8 cellular contexts compared by ENCODE assay signal in the genomic region with DNA sequence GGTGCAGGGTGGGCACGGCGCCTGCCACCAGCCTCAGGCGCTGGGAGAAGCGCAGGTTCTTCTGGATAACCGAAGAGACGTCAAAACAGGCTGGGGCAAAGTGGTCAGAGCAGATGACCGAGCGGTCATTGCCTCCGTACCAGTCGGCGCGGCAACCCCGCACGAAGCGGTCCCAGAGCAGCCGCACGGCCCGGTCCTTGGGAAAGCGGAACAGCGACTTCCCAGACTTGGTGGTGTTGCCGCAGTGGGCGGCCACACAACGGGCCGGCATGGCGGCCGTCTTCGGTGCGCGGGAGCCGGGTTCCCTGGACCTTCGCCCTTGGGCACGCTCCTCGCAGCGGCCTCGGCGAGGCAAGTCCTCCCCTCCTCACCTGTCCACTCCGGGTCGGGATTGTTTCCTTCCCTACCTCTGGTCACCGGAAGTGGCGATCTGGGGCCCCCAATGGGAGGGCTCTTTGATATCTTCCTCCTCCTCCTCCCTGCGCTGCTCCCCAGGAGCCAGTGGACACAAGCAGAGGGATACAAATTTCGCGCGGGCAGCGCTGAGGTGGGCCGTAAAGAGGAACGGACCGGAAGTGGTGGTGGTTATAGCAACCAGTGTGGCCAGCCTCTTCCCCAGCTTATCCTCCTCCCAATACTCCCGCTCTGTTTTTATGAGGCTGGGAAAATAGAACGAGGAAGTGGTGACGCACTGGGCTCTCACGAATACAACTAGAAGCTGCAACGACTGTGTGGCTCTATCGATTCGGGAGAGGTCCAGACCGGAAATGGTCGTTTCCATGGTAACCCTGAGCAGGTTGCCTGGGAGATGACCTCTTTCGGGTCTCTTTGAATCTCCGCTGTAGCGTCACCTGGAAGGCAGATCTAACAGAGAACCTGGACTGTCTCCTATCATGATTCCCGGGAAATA. TPM values are rescaled to one million over a fixed set of nuclear protein-coding genes. Genes with fewer than 3 reads are reported as not detected.
DNase-seq lines count a peak whose midpoint lies in the region; ATAC-seq and TF ChIP-seq lines count a peak whose summit lies in the region.

A gene with protein sequence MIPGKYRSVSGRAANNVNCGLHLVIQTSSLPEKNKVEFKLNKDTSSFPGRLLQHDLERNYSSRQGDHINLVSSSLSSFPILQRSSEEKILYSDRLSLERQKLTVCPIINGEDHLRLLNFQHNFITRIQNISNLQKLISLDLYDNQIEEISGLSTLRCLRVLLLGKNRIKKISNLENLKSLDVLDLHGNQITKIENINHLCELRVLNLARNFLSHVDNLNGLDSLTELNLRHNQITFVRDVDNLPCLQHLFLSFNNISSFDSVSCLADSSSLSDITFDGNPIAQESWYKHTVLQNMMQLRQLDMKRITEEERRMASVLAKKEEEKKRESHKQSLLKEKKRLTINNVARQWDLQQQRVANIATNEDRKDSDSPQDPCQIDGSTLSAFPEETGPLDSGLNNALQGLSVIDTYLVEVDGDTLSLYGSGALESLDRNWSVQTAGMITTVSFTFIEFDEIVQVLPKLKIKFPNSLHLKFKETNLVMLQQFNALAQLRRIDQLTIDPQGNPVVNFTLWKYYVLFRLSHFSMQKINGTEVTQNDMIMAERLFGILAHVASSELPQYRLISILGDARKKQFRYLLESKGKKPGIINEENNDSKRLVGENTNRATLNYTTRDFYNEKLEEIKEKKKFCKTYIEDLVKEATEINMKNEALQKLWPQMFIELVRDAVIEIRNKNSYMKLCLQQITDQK (plus strand): TSS at position 825 of the 910 bp plus-strand sequence. CDS start 69 bp downstream, at position 894.
A gene (minus strand): TSS at position 432 of the 910 bp plus-strand sequence. CDS start 161 bp downstream, at position 271.

- H3K79me2 ChIP-seq in PC-3 (ENCODE audit: low read length) (peaks cover 36% of the 10 kb centered on the region), osteoblast (ENCODE audit: insufficient read depth, low read length) (peaks cover 20% of the 10 kb centered on the region)

- POLR2A ChIA-PET in PC-3 (lab: Charles Lee; ENCODE audit: unreplicated experiment) = interaction anchor here (0.7 kb wide), 2 partner anchors 29 to 50 kb away, joined by 4 read pairs; no protein-coding TSS in a partner anchor

- H3K9ac ChIP-seq in PC-3 (ENCODE audit: low read length) = peak within 1 kb of the TSS; percentile 88

- BruUV-seq in PC-3 (replicated peaks; lab: Mats Ljungman, UMichigan) = TSS peak; percentile 54

- no peaks in the 10 kb centered on the region for H3K27me3 ChIP-seq in PC-3 (ENCODE audit: low read length)
- H3K27me3 ChIP-seq in heart right ventricle = no peaks in the 10 kb centered on the region
- H3K27me3 ChIP-seq in osteoblast (ENCODE audit: insufficient read depth, low read length) = no peaks in the 10 kb centered on the region
- no peaks in the 10 kb centered on the region for H3K27me3 ChIP-seq in aorta (ENCODE audit: control insufficient read depth in 1 of 2, insufficient read depth in 2 of 2, low read length in 1 of 2)

- H2AFZ ChIP-seq in PC-3 (ENCODE audit: low read length) (peak within 1 kb of the TSS; percentile 87), osteoblast (ENCODE audit: low read length) (peak within 1 kb of the TSS; percentile 95)

- H3K4me1 ChIP-seq in PC-3 (ENCODE audit: insufficient read depth, low read length) = peaks cover 19% of the 10 kb centered on the region
- peaks cover 0 to 26% (median 13%) of the 10 kb centered on the region in 9 donors for H3K4me1 ChIP-seq in heart right ventricle
- peaks cover 12% of the 10 kb centered on the region for H3K4me1 ChIP-seq in osteoblast (ENCODE audit: insufficient read depth, low read length)
- H3K4me1 ChIP-seq in aorta (ENCODE audit: control insufficient read depth in 1 of 2, insufficient read depth in 2 of 2, low read length in 2 of 2) = peaks cover 0 to 3% of the 10 kb centered on the region in 2 donors

- peak within 1 kb of the TSS; percentile 81 for H3K4me2 ChIP-seq in PC-3 (ENCODE audit: low read length)
- H3K4me2 ChIP-seq in osteoblast (ENCODE audit: insufficient read depth, low read length) = peak within 1 kb of the TSS; percentile 90

- H3K4me3 ChIP-seq in PC-3 (ENCODE audit: low read length) (peak within 1 kb of the TSS; percentile 80), heart right ventricle (peak within 1 kb of the TSS; percentile 64 to 92 (median 68)), osteoblast (ENCODE audit: insufficient read depth, low read length) (peak within 1 kb of the TSS; percentile 78), aorta (ENCODE audit: low read length in 2 of 2) (peak within 1 kb of the TSS; percentile 45 to 93)

- 0 to 1% methylated on average over 57 to 61 of the region's 61 CpGs for WGBS in heart right ventricle, 2 donors
- 0 to 1% methylated on average over 61 of the region's 61 CpGs for WGBS in aorta, 2 donors

- TF ChIP-seq CTCF in PC-3 (conservative IDR thresholded peaks at IDR 0.05; ENCODE audit: low read depth, low read length) = no peak
- no peak for TF ChIP-seq CTCF in heart right ventricle (IDR thresholded peaks at IDR 0.05)
- TF ChIP-seq CTCF in osteoblast (IDR thresholded peaks at IDR 0.05; ENCODE audit: extremely low read depth, low read depth, low read length) = no peak

- H3F3A ChIP-seq in PC-3 (ENCODE audit: low read length, unreplicated experiment) = no peaks in the 10 kb centered on the region

- H3K27ac ChIP-seq in PC-3 (ENCODE audit: low read length) (peak within 1 kb of the TSS; percentile 70), heart right ventricle (peak within 1 kb of the TSS; percentile 41 to 86 (median 72)), osteoblast (ENCODE audit: low read depth, low read length) (peak within 1 kb of the TSS; percentile 87), aorta (ENCODE audit: low read depth in 1 of 2, low read length in 2 of 2) (peak within 1 kb of the TSS in 1 of 2 donors; percentile 83)

- no peaks in the 10 kb centered on the region for H3K9me2 ChIP-seq in PC-3 (replicated peaks; ENCODE audit: low read length)

- intact Hi-C loops in PC-3 (cut with micrococcal nuclease) (loop anchor here (5.0 to 10.0 kb wide), 2 partner anchors 223 to 550 kb away; a partner anchor contains a TSS), heart right ventricle (cut with DNase I) (loop anchor here in 8 of 10 donors (5.0 to 10.0 kb wide), 5 partner anchors 210 to 553 kb away; no protein-coding TSS in a partner anchor), aorta (cut with DNase I) (no loop called here)

- peak; percentile 76 for ATAC-seq in GM21619 (IDR thresholded peaks at IDR 0.05; ENCODE audit: unreplicated experiment)
- ATAC-seq in PC-3 = peak; percentile 96
- ATAC-seq in heart right ventricle = peak; percentile 94 to 99 (median 98)
- peak; percentile 97 for ATAC-seq in aorta (ENCODE audit: low FRiP score)

- H3K9me3 ChIP-seq in PC-3 (ENCODE audit: low read length) (no peaks in the 10 kb centered on the region), heart right ventricle (no peaks in the 10 kb centered on the region), osteoblast (ENCODE audit: low read depth, low read length) (no peaks in the 10 kb centered on the region), aorta (ENCODE audit: control insufficient read depth, low read length) (no peaks in the 10 kb centered on the region)

- no peaks in the 10 kb centered on the region for H3K36me3 ChIP-seq in PC-3 (ENCODE audit: low read depth, low read length)
- peaks cover 0 to 27% (median 0%) of the 10 kb centered on the region in 9 donors for H3K36me3 ChIP-seq in heart right ventricle
- H3K36me3 ChIP-seq in osteoblast (ENCODE audit: insufficient read depth, low read length) = no peaks in the 10 kb centered on the region
- H3K36me3 ChIP-seq in aorta (ENCODE audit: control insufficient read depth in 1 of 2, insufficient read depth in 2 of 2, low read length in 1 of 2) = no peaks in the 10 kb centered on the region

- no peaks in the 10 kb centered on the region for H4K20me1 ChIP-seq in PC-3 (ENCODE audit: low read length)
- H4K20me1 ChIP-seq in osteoblast (ENCODE audit: insufficient read depth, low read length) = no peaks in the 10 kb centered on the region

- DNase-seq in DMS79 (lab: John Stamatoyannopoulos, UW) (peak; percentile 91), HuH-7.5 (ENCODE audit: low spot score) (peak; percentile 71), PC-3 (peak; percentile 96), anterior cingulate cortex (lab: John Stamatoyannopoulos, UW) (peak; percentile 36 to 96 (median 88)), heart right ventricle (peak; percentile 80 to 92), osteoblast (ENCODE audit: insufficient read length, low spot score, missing footprints) (peak; percentile 91), aorta (peak; percentile 91 to 93)

- CTCF ChIA-PET in PC-3 (lab: Charles Lee) = interaction anchor here (0.6 kb wide), 1 partner anchor 125 kb away, joined by 5 read pairs; no protein-coding TSS in a partner anchor

RNA-seq across cellular contexts. Expression of the first gene that starts in this region (rescaled TPM):
- total RNA-seq in PC-3 (2014; rRNA removed) (7.7 and 13.6 TPM in 2 replicates), heart right ventricle (100 to 1,000 TPM in 4 of 10 donors, 10 to 100 TPM in 6; 28.4 to 149 (median 78.9) TPM), osteoblast (13.0 and 18.1 TPM in 2 replicates), aorta (10 to 100 TPM; 11.0 to 15.2 TPM)
- polyA plus RNA-seq in heart right ventricle (10 to 100 TPM in 1 of 2 donors, 1 to 10 TPM in 1; 9.7 to 59.1 TPM), aorta (10 to 100 TPM; 11.9 to 12.1 TPM)

RNA-seq across cellular contexts. Expression of the second gene that starts in this region (rescaled TPM):
- 5.9 and 7.2 TPM in 2 replicates for total RNA-seq in PC-3 (2014; rRNA removed)
- total RNA-seq in heart right ventricle = 1 to 10 TPM; 3.0 to 7.0 (median 5.0) TPM
- 1 to 10 TPM; 1.2 to 4.2 TPM for polyA plus RNA-seq in heart right ventricle
- total RNA-seq in osteoblast = 1.1 and 1.8 TPM in 2 replicates
- 1 to 10 TPM in 1 of 2 donors, under 1 TPM in 1; 0.90 to 1.7 TPM for total RNA-seq in aorta
- 10 to 100 TPM in 1 of 2 donors, 1 to 10 TPM in 1; 1.2 to 14.5 TPM for polyA plus RNA-seq in aorta

Comparison
In these comparisons a context has a peak if more than half of its experiments do, and no peak if none do; other contexts are left out.
1. intact Hi-C loops: an anchor here in PC-3 (5.0 to 10.0 kb wide) and heart right ventricle (5.0 to 10.0 kb wide); none called in aorta.